Comparison of ENCODE assay signal across 29 cellular contexts in the genomic region with DNA sequence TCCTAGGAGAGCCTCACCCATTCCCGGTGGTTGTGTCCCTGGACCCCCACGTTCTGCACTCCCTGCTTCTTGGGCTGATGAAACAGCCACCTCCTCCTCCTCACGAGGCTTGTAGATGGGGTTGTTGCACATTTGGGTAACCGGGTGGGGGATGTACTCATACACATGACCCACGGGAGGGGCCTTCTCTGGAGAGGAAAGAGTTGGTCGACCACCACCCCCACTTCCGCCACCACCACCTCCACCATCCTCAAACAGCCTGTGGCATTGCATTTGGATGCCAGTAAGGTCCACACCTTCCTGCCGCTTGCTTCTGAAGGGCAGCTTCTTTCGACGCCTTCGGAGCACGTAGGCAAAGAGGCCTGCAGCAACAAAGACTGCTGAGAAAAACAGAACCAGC. TPM values are rescaled to one million over a fixed set of nuclear protein-coding genes. Genes with fewer than 3 reads are reported as not detected.
"Had no signal": no experiment of that assay in that cellular context is flagged by ENCODE, and none has a peak within 500 bp of the region (broad histone marks: within the 10 kb centered on the region; RNA-seq: fewer than 3 reads in every experiment).

No MANE protein-coding gene starts in this region.

- H3K9me3 Mint-ChIP-seq: stimulated activated effector memory CD8-positive, alpha-beta T cell treated with anti-CD3 and anti-CD28 coated beads, Interleukin-12 subunit alpha, Interleukin-12 subunit beta, amount 100 ng/mL, for 72 hours; stimulated activated memory B cell treated with anti-CD40 and anti-IgM and Interleukin-4, amounts not matched to agents 10 μg/mL and 1 μg/mL and 100 μg/mL, for 72 hours; stimulated activated naive B cell treated with anti-CD40 and anti-IgM and Interleukin-4, amounts not matched to agents 10 μg/mL and 1 μg/mL and 100 μg/mL, for 72 hours; stimulated activated naive CD8-positive, alpha-beta T cell treated with anti-CD3 and anti-CD28 coated beads, Interleukin-15, amount 100 ng/mL, for 72 hours; stimulated activated naive CD8-positive, alpha-beta T cell treated with anti-CD3 and anti-CD28 coated beads, Interleukin-15, Interleukin-2, amounts not matched to agents 100 ng/mL and 50 ng/mL, for 24 hours; type B pancreatic cell had no signal

- ATAC-seq: stimulated activated effector memory CD8-positive, alpha-beta T cell treated with anti-CD3 and anti-CD28 coated beads, Interleukin-12 subunit alpha, Interleukin-12 subunit beta, amount 100 ng/mL, for 72 hours; stimulated activated naive B cell treated with anti-CD40 and anti-IgM and Interleukin-4, amounts not matched to agents 10 μg/mL and 1 μg/mL and 100 μg/mL, for 72 hours; stimulated activated naive CD8-positive, alpha-beta T cell treated with anti-CD3 and anti-CD28 coated beads, Interleukin-15, amount 100 ng/mL, for 72 hours; stimulated activated naive CD8-positive, alpha-beta T cell treated with anti-CD3 and anti-CD28 coated beads, Interleukin-15, Interleukin-2, amounts not matched to agents 100 U/mL and 50 U/mL, for 24 hours had no signal

- H3K27ac Mint-ChIP-seq: stimulated activated effector memory CD8-positive, alpha-beta T cell treated with anti-CD3 and anti-CD28 coated beads, Interleukin-12 subunit alpha, Interleukin-12 subunit beta, amount 100 ng/mL, for 72 hours; stimulated activated memory B cell treated with anti-CD40 and anti-IgM and Interleukin-4, amounts not matched to agents 10 μg/mL and 1 μg/mL and 100 μg/mL, for 72 hours; stimulated activated naive B cell treated with anti-CD40 and anti-IgM and Interleukin-4, amounts not matched to agents 10 μg/mL and 1 μg/mL and 100 μg/mL, for 72 hours; stimulated activated naive CD8-positive, alpha-beta T cell treated with anti-CD3 and anti-CD28 coated beads, Interleukin-15, amount 100 ng/mL, for 72 hours; stimulated activated naive CD8-positive, alpha-beta T cell treated with anti-CD3 and anti-CD28 coated beads, Interleukin-15, Interleukin-2, amounts not matched to agents 100 ng/mL and 50 ng/mL, for 24 hours; type B pancreatic cell had no signal

- H3K4me1 Mint-ChIP-seq: stimulated activated effector memory CD8-positive, alpha-beta T cell treated with anti-CD3 and anti-CD28 coated beads, Interleukin-12 subunit alpha, Interleukin-12 subunit beta, amount 100 ng/mL, for 72 hours had no signal

- H3K4me3 ChIP-seq: stomach, suprapubic skin, testis, thoracic aorta, thyroid gland, tibial artery, tibial nerve, transverse colon, upper lobe of left lung, upper lobe of right lung, uterus, vagina had no signal

- H3K9me3 ChIP-seq: stomach, suprapubic skin, testis, thoracic aorta, thyroid gland, tibial artery, tibial nerve, transverse colon, upper lobe of left lung, upper lobe of right lung, uterus, vagina had no signal

- DNase-seq: stimulated activated CD4-positive, alpha-beta T cell treated with anti-CD3 and anti-CD28 coated beads, Interleukin-2, amount 100 ng/mL, for 48 hours; stimulated activated CD4-positive, alpha-beta T cell treated with anti-CD3 and anti-CD28 coated beads, Interleukin-4, amount 100 ng/mL, for 1 hour; stimulated activated CD4-positive, alpha-beta T cell treated with anti-CD3 and anti-CD28 coated beads, Interleukin-4, amount 100 ng/mL, for 24 hours; stimulated activated CD4-positive, alpha-beta T cell treated with anti-CD3 and anti-CD28 coated beads, Interleukin-4, amount 100 ng/mL, for 4 hours; stimulated activated CD8-positive, alpha-beta memory T cell treated with anti-CD3 and anti-CD28 coated beads, Interleukin-4, amount 100 ng/mL, for 48 hours; stimulated activated naive B cell treated with anti-CD40 and anti-IgM and Interleukin-4, amounts not matched to agents 10 μg/mL and 1 μg/mL and 100 μg/mL, for 72 hours; stimulated activated naive CD4-positive, alpha-beta T cell; stimulated activated naive CD4-positive, alpha-beta T cell treated with Interleukin-2 at 50 U/mL for 16 hours; stimulated activated naive CD8-positive, alpha-beta T cell treated with anti-CD3 and anti-CD28 coated beads, Interleukin-15, amount 100 ng/mL, for 72 hours; stimulated activated naive CD8-positive, alpha-beta T cell treated with anti-CD3 and anti-CD28 coated beads, Interleukin-15, Interleukin-2, amounts not matched to agents 100 U/mL and 50 U/mL, for 24 hours; stomach; substantia nigra; testis; thyroid gland; transverse colon; trophoblast cell; upper lobe of left lung; uterus had no signal

- H3K36me3 Mint-ChIP-seq: stimulated activated effector memory CD8-positive, alpha-beta T cell treated with anti-CD3 and anti-CD28 coated beads, Interleukin-12 subunit alpha, Interleukin-12 subunit beta, amount 100 ng/mL, for 72 hours; stimulated activated memory B cell treated with anti-CD40 and anti-IgM and Interleukin-4, amounts not matched to agents 10 μg/mL and 1 μg/mL and 100 μg/mL, for 72 hours; stimulated activated naive B cell treated with anti-CD40 and anti-IgM and Interleukin-4, amounts not matched to agents 10 μg/mL and 1 μg/mL and 100 μg/mL, for 72 hours; type B pancreatic cell had no signal

- H3K36me3 ChIP-seq: stomach, suprapubic skin, thoracic aorta, thyroid gland, tibial artery, tibial nerve, transverse colon, upper lobe of left lung, upper lobe of right lung, uterus, vagina had no signal

- H3K4me3 Mint-ChIP-seq: stimulated activated effector memory CD8-positive, alpha-beta T cell treated with anti-CD3 and anti-CD28 coated beads, Interleukin-12 subunit alpha, Interleukin-12 subunit beta, amount 100 ng/mL, for 72 hours; stimulated activated memory B cell treated with anti-CD40 and anti-IgM and Interleukin-4, amounts not matched to agents 10 μg/mL and 1 μg/mL and 100 μg/mL, for 72 hours; stimulated activated naive B cell treated with anti-CD40 and anti-IgM and Interleukin-4, amounts not matched to agents 10 μg/mL and 1 μg/mL and 100 μg/mL, for 72 hours; stimulated activated naive CD8-positive, alpha-beta T cell treated with anti-CD3 and anti-CD28 coated beads, Interleukin-15, amount 100 ng/mL, for 72 hours; stimulated activated naive CD8-positive, alpha-beta T cell treated with anti-CD3 and anti-CD28 coated beads, Interleukin-15, Interleukin-2, amounts not matched to agents 100 ng/mL and 50 ng/mL, for 24 hours; type B pancreatic cell had no signal

- H3K27me3 ChIP-seq: testis, thyroid gland, vagina had no signal

- H3K4me1 ChIP-seq: uterus had no signal

- H3K27ac ChIP-seq: stomach, suprapubic skin, testis, thoracic aorta, thyroid gland, tibial artery, tibial nerve, transverse colon, upper lobe of left lung, upper lobe of right lung, uterus, vagina had no signal

RNA-seq across cellular contexts. Expression of a gene that starts 7.7 kb away (rescaled TPM):
- total RNA-seq: subcutaneous adipose tissue, tibial nerve had no signal
